ENCODE assay signal across 10 cellular contexts in the genomic region with DNA sequence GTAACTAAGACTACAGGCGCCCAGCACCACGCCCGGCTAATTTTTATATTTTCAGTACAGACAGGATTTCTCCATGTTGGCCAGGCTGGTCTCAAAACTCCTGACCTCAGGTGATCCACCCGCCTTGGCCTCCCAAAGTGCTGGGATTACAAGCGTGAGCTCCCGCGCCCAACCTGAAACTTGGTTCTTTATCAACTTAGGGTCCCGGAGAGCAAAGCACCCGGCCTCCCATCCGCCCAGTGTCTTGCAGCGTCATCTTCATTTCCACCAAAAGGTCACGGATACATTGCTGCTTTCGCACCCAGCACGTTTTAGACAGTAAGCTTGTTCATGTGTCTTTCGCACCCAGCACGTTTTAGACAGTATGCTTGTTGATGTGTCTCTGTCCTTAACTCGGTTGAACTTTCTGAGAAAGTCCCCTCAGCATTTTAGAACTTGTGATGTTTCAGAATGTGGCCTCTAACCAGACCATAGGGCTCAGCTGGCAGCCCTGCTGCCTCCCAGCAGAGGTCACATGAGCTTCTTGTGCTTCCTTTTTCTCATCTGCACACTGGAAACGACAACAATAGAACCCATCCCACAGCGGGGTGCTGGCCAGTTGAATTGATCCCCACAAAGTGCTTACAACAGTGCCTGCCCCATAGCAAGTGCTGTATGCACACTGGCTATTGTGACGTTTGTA. TPM values are rescaled to one million over a fixed set of nuclear protein-coding genes. Genes with fewer than 3 reads are reported as not detected.
DNase-seq lines count a peak whose midpoint lies in the region; ATAC-seq and TF ChIP-seq lines count a peak whose summit lies in the region.
"Had no signal": no experiment of that assay in that cellular context is flagged by ENCODE, and none has a peak within 500 bp of the region (broad histone marks: within the 10 kb centered on the region; RNA-seq: fewer than 3 reads in every experiment).

No MANE protein-coding gene starts in this region.

- H3K27ac ChIP-seq in H9 (ENCODE audit: insufficient read length, low read depth, low read length): no peak overlapping the region
- H3K27ac ChIP-seq: PC-9, testis had no signal

- peak overlapping the region; percentile 83 for H3K4me3 Mint-ChIP-seq in activated naive CD4-positive, alpha-beta T cell treated with anti-CD3 and anti-CD28 coated beads, Interleukin-2, amount 50 U/mL, for 24 hours
- H3K4me3 Mint-ChIP-seq in natural killer cell (peak overlapping the region; percentile 87), H9 (no peak overlapping the region)

- ATAC-seq in HG03064 (IDR thresholded peaks at IDR 0.05; ENCODE audit: low read depth, unreplicated experiment): peak; percentile 52
- ATAC-seq in natural killer cell: peak; percentile 71 to 84 (median 77)
- ATAC-seq in GM18502 (IDR thresholded peaks at IDR 0.05; ENCODE audit: poor library complexity, unreplicated experiment): no peak

- H3K27ac Mint-ChIP-seq in activated naive CD4-positive, alpha-beta T cell treated with anti-CD3 and anti-CD28 coated beads, Interleukin-2, amount 50 U/mL, for 24 hours: peak overlapping the region; percentile 89
- H3K27ac Mint-ChIP-seq in natural killer cell (peak overlapping the region; percentile 88 to 95), H9 (peak overlapping the region in 1 of 3 experiments; percentile 54; a peak in 1 of 7 replicates)

- no peak overlapping the region for H3T11ph ChIP-seq in H9 (ENCODE audit: low read length)

- H3K27me3 Mint-ChIP-seq in activated naive CD4-positive, alpha-beta T cell treated with anti-CD3 and anti-CD28 coated beads, Interleukin-2, amount 50 U/mL, for 24 hours: no peaks in the 10 kb centered on the region
- H3K27me3 Mint-ChIP-seq in natural killer cell (ENCODE audit: low read depth in 2 of 2) (peaks cover 13 to 16% of the 10 kb centered on the region in 2 donors), H9 (ENCODE audit: low read depth) (peaks cover 72% of the 10 kb centered on the region)

- no peaks in the 10 kb centered on the region for H3K9me3 Mint-ChIP-seq in activated naive CD4-positive, alpha-beta T cell treated with anti-CD3 and anti-CD28 coated beads, Interleukin-2, amount 50 U/mL, for 24 hours
- H3K9me3 Mint-ChIP-seq in natural killer cell: no peaks in the 10 kb centered on the region
- no peaks in the 10 kb centered on the region for H3K9me3 Mint-ChIP-seq in H9

- H3K27me3 ChIP-seq in H9 (ENCODE audit: insufficient read depth, low read length): peaks cover 6% of the 10 kb centered on the region; the same call in 1 of the 2 replicates
- H3K27me3 ChIP-seq: testis had no signal

- no peak overlapping the region for H2BK20ac ChIP-seq in H9 (ENCODE audit: low read depth, low read length, poor library complexity, severe bottlenecking)

- H3K14ac ChIP-seq in H9 (ENCODE audit: insufficient read depth, low read length): no peak overlapping the region

- H2AFZ ChIP-seq in H9 (ENCODE audit: low read length): no peak overlapping the region
- H2AFZ ChIP-seq: PC-9 had no signal

- no peaks in the 10 kb centered on the region for H3K9me3 ChIP-seq in H9 (ENCODE audit: control insufficient read depth, low read depth, low read length)
- H3K9me3 ChIP-seq: testis had no signal

- H3K79me2 ChIP-seq in H9 (ENCODE audit: insufficient read depth, low read length): no peaks in the 10 kb centered on the region

- no peak overlapping the region for H2AK5ac ChIP-seq in H9 (ENCODE audit: insufficient read length, low read length)

- no peak overlapping the region for H2BK12ac ChIP-seq in H9 (ENCODE audit: insufficient read length, low read depth, low read length)

- TF ChIP-seq CTCF in natural killer cell (IDR thresholded peaks at IDR 0.05): no peak
- TF ChIP-seq CTCF in H9 (conservative IDR thresholded peaks at IDR 0.05): no peak

- H3K18ac ChIP-seq in H9 (ENCODE audit: insufficient read length, low read depth, low read length): no peak overlapping the region

- H3K9ac ChIP-seq in H9 (ENCODE audit: extremely low read depth, insufficient read length, low read length): no peak overlapping the region

- H3K36me3 Mint-ChIP-seq in activated naive CD4-positive, alpha-beta T cell treated with anti-CD3 and anti-CD28 coated beads, Interleukin-2, amount 50 U/mL, for 24 hours: no peaks in the 10 kb centered on the region
- H3K36me3 Mint-ChIP-seq in natural killer cell (no peaks in the 10 kb centered on the region), H9 (ENCODE audit: insufficient read depth in 1 of 3, low read depth in 3 of 3) (no peaks in the 10 kb centered on the region)

- no peak overlapping the region for H2BK5ac ChIP-seq in H9 (ENCODE audit: insufficient read length, low read length)

- no peak overlapping the region for H3K4ac ChIP-seq in H9 (ENCODE audit: low read depth, low read length)

- H2BK15ac ChIP-seq in H9 (ENCODE audit: low read depth, low read length): no peak overlapping the region

- no peak overlapping the region for H4K91ac ChIP-seq in H9 (ENCODE audit: insufficient read length, low read depth, low read length)

- H3K23ac ChIP-seq in H9 (ENCODE audit: insufficient read length, low read depth, low read length): no peak overlapping the region

- H3K56ac ChIP-seq in H9 (ENCODE audit: insufficient read length, low read depth, low read length): no peak overlapping the region

- H4K8ac ChIP-seq in H9 (replicated peaks; ENCODE audit: insufficient read length, low read depth, low read length): no peak overlapping the region

- no peak overlapping the region for H4K5ac ChIP-seq in H9 (ENCODE audit: insufficient read length, low read depth, low read length)

- no peak overlapping the region for H3K4me2 ChIP-seq in H9 (ENCODE audit: insufficient read depth, insufficient read length, low read length)
- H3K4me2 ChIP-seq: PC-9 had no signal

- H3K79me1 ChIP-seq in H9 (ENCODE audit: insufficient read depth, low read depth, low read length, poor library complexity, severe bottlenecking): no peaks in the 10 kb centered on the region

- no peak overlapping the region for H2BK120ac ChIP-seq in H9 (ENCODE audit: low read depth, low read length, poor library complexity, severe bottlenecking)

- DNase-seq in GDM1 (lab: John Stamatoyannopoulos, UW) (peak; percentile 34), natural killer cell (no peak), NCI-H345 treated with DMSO at 0.1 percent for 48 hours (lab: John Stamatoyannopoulos, UW; ENCODE audit: unreplicated experiment) (no peak), H9 (no peak), NCI-H2227 (lab: John Stamatoyannopoulos, UW; ENCODE audit: unreplicated experiment) (no peak)

- peaks cover 53% of the 10 kb centered on the region for H3K4me1 Mint-ChIP-seq in activated naive CD4-positive, alpha-beta T cell treated with anti-CD3 and anti-CD28 coated beads, Interleukin-2, amount 50 U/mL, for 24 hours
- H3K4me1 Mint-ChIP-seq in natural killer cell: peaks cover 29 to 33% of the 10 kb centered on the region in 2 donors
- peaks cover 16% of the 10 kb centered on the region in 2 experiments for H3K4me1 Mint-ChIP-seq in H9

- H4K20me1 ChIP-seq in H9 (ENCODE audit: control insufficient read depth, insufficient read depth, insufficient read length): no peaks in the 10 kb centered on the region

- no CpG with 5 or more reads among the region's 20 CpGs for WGBS in H9 (ENCODE audit: extremely low coverage, insufficient read length, low lambda C conversion rate)

- intact Hi-C loops in natural killer cell (cut with micrococcal nuclease): loop anchor here (5.0 kb wide), 1 partner anchor 83 kb away; a partner anchor contains a TSS

- no peaks in the 10 kb centered on the region; the same call in 1 of the 2 replicates for H3K4me1 ChIP-seq in H9 (ENCODE audit: insufficient read depth, low read length)
- H3K4me1 ChIP-seq: testis had no signal

- H3K23me2 ChIP-seq in H9 (ENCODE audit: insufficient read length, low read depth, low read length, poor library complexity, severe bottlenecking): no peaks in the 10 kb centered on the region

RNA-seq across cellular contexts. Expression of a gene that starts 48.8 kb away (rescaled TPM):
- not detected for total RNA-seq in natural killer cell
- 0.11 TPM in 1 of 2 replicates, not detected in the other for total RNA-seq in H9 (2021)
- total RNA-seq: PC-9 had no signal

Comparison
In these comparisons a context has a peak if more than half of its experiments do, and no peak if none do; other contexts are left out.
1. H3K4me3 Mint-ChIP-seq: peak in activated naive CD4-positive, alpha-beta T cell treated with anti-CD3 and anti-CD28 coated beads, Interleukin-2, amount 50 U/mL, for 24 hours (single experiment) and natural killer cell (single experiment); none in H9 (0 of 2).